ENCODE assay signal across 1 cellular context in genomic region chr12:56989866-56990610, GRCh38.
TF ChIP-seq lines count a peak whose summit lies in the region.

No MANE protein-coding gene starts in this region.

TF ChIP-seq in SK-N-SH, 30 proteins besides CTCF, POLR2A, EP300 and RAD21 (continued from another document):
- TF ChIP-seq IRF3 (IDR thresholded peaks at IDR 0.05; ENCODE audit: low read depth, low read length) (no peak), JUND (IDR thresholded peaks at IDR 0.05) (no peak), SMC3 (IDR thresholded peaks at IDR 0.05; ENCODE audit: low read depth, low read length) (no peak), YY1 (IDR thresholded peaks at IDR 0.05; ENCODE audit: low read depth) (no peak), TCF12 (IDR thresholded peaks at IDR 0.05) (no peak), SIN3A (IDR thresholded peaks at IDR 0.05; ENCODE audit: borderline replicate concordance, low read depth, low read length) (no peak)
- TF ChIP-seq, protein P1, sequence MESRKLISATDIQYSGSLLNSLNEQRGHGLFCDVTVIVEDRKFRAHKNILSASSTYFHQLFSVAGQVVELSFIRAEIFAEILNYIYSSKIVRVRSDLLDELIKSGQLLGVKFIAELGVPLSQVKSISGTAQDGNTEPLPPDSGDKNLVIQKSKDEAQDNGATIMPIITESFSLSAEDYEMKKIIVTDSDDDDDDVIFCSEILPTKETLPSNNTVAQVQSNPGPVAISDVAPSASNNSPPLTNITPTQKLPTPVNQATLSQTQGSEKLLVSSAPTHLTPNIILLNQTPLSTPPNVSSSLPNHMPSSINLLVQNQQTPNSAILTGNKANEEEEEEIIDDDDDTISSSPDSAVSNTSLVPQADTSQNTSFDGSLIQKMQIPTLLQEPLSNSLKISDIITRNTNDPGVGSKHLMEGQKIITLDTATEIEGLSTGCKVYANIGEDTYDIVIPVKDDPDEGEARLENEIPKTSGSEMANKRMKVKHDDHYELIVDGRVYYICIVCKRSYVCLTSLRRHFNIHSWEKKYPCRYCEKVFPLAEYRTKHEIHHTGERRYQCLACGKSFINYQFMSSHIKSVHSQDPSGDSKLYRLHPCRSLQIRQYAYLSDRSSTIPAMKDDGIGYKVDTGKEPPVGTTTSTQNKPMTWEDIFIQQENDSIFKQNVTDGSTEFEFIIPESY (IDR thresholded peaks at IDR 0.05; ENCODE audit: borderline replicate concordance, low read depth) = no peak
- TF ChIP-seq, protein P2, sequence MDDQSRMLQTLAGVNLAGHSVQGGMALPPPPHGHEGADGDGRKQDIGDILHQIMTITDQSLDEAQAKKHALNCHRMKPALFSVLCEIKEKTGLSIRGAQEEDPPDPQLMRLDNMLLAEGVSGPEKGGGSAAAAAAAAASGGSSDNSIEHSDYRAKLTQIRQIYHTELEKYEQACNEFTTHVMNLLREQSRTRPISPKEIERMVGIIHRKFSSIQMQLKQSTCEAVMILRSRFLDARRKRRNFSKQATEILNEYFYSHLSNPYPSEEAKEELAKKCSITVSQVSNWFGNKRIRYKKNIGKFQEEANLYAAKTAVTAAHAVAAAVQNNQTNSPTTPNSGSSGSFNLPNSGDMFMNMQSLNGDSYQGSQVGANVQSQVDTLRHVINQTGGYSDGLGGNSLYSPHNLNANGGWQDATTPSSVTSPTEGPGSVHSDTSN (IDR thresholded peaks at IDR 0.05) = no peak
